ENCODE assay signal across 20 cellular contexts in the genomic region with DNA sequence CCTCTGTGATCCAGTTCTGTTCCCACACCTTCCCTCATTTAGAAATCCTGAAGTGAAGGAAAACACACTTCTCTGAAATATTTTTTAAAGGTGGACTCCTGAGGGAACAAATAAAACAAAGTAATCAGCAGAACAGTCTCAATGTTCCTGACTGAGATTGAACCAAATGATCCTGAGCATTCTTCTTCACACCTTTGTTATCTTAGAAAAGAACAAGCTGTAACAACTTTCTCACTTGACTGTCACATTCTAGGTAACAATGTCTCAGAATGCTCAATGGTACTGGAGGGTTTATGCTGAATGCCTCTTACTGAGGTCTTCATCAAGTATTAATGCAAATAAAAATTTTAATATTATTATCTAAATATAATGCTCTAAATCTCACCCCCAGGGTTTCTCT.
"Had no signal": no experiment of that assay in that cellular context is flagged by ENCODE, and none has a peak within 500 bp of the region (broad histone marks: within the 10 kb centered on the region; RNA-seq: fewer than 3 reads in every experiment).

No MANE protein-coding gene starts in this region.

- H3K9ac ChIP-seq: SK-N-SH had no signal

- H3K36me3 ChIP-seq: MG63 had no signal

- H3K27me3 ChIP-seq: MG63 had no signal

- H3K27ac ChIP-seq: HL-60 had no signal

- H3K4me3 ChIP-seq: MG63 had no signal

- H3K9me3 ChIP-seq: MG63, SK-N-SH had no signal

- H3K4me2 ChIP-seq: SK-N-SH had no signal

- DNase-seq: Karpas-422, KG1, MG63, NCI-H1092, NCI-H1105 treated with DMSO at 0.1 percent for 48 hours, NCI-H1436, NCI-H187, NCI-H2029, NCI-H2081 treated with DMSO at 0.1 percent for 48 hours, NCI-H2171, NCI-H226, NCI-H446, NCI-H510A, NCI-H524 treated with DMSO at 0.1 percent for 48 hours, NCI-H69, NCI-H774, RPMI8226, SHP77, SK-N-SH had no signal
